In the genomic region with DNA sequence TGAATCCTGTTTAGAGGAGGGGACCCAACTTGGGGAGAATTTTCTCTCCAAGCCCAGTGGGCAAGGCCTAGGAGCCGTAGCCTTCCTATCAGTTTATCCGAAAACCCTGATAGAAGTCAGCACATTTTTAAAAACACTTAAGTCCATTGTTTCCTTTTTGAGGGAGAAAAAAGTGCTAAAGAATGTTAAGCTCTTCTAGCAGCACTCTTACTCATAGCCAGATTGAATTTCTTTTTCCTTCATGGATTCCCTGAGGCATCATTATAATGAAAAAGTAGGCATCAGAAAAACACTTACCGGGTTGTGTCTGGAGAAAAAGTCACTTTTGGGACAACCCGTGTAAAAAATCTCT, we compare ENCODE assay signal across 15 cellular contexts.
DNase-seq lines count a peak whose midpoint lies in the region; ATAC-seq and TF ChIP-seq lines count a peak whose summit lies in the region.
"Had no signal": no experiment of that assay in that cellular context is flagged by ENCODE, and none has a peak within 500 bp of the region (broad histone marks: within the 10 kb centered on the region; RNA-seq: fewer than 3 reads in every experiment).

No MANE protein-coding gene starts in this region.

- peak overlapping the region; percentile 46 for H3K4me3 ChIP-seq in adipocyte (ENCODE audit: low read length)
- no peak overlapping the region for H3K4me3 ChIP-seq in fibroblast of the aortic adventitia (ENCODE audit: low read depth, low read length)
- no peak overlapping the region for H3K4me3 ChIP-seq in sigmoid colon
- H3K4me3 ChIP-seq: esophagus muscularis mucosa, pancreas, transverse colon had no signal

- H3K4me1 ChIP-seq in adipocyte (ENCODE audit: control insufficient read depth, insufficient read depth, low read length) (peaks cover 42% of the 10 kb centered on the region), sigmoid colon (peaks cover 0 to 25% (median 15%) of the 10 kb centered on the region in 4 donors)
- H3K4me1 ChIP-seq: pancreas, transverse colon had no signal

- no peak for TF ChIP-seq CTCF in fibroblast of the aortic adventitia (IDR thresholded peaks at IDR 0.05; ENCODE audit: insufficient read depth, low read length)
- no peak for TF ChIP-seq CTCF in sigmoid colon (IDR thresholded peaks at IDR 0.05)

- H3K9ac ChIP-seq in adipocyte (ENCODE audit: low read length): peak overlapping the region; percentile 33

- no peak for TF ChIP-seq POLR2A in sigmoid colon (IDR thresholded peaks at IDR 0.05)

- H3K27ac ChIP-seq in sigmoid colon: peak overlapping the region in 2 of 4 donors; percentile 20 to 27
- H3K27ac ChIP-seq: pancreas, transverse colon had no signal

- H3K36me3 ChIP-seq in adipocyte (ENCODE audit: control insufficient read depth, insufficient read depth, low read length, severe bottlenecking) (no peaks in the 10 kb centered on the region), sigmoid colon (no peaks in the 10 kb centered on the region)
- H3K36me3 ChIP-seq: esophagus muscularis mucosa, pancreas, transverse colon had no signal

- H3K27me3 ChIP-seq in adipocyte (replicated peaks; ENCODE audit: control insufficient read depth, insufficient read depth, low read length) (no peaks in the 10 kb centered on the region), sigmoid colon (no peaks in the 10 kb centered on the region)
- H3K27me3 ChIP-seq: esophagus muscularis mucosa, pancreas, transverse colon had no signal

- H3K9me3 ChIP-seq in adipocyte (ENCODE audit: control insufficient read depth, low read length) (no peaks in the 10 kb centered on the region), sigmoid colon (no peaks in the 10 kb centered on the region)
- H3K9me3 ChIP-seq: esophagus muscularis mucosa, pancreas, transverse colon had no signal

- DNase-seq in Daoy (ENCODE audit: low read depth) (peak; percentile 35), adipocyte (ENCODE audit: low read depth) (peak; percentile 81), fibroblast of the aortic adventitia (ENCODE audit: low read depth) (peak; percentile 93), pulmonary artery endothelial cell (ENCODE audit: low read depth, low spot score) (peak; percentile 57), 8988T (no peak), sigmoid colon (no peak)
- DNase-seq in activated T-cell treated with anti-CD3 and anti-CD28 coated beads, Interleukin-2, amount 50 U/mL, for 48 hours: no peak
- DNase-seq: activated naive CD8-positive, alpha-beta T cell treated with anti-CD3 and anti-CD28 coated beads, Interleukin-2, amount 50 U/mL, for 24 hours; left colon; NCI-H1105; NK-92 treated with Interleukin-12 subunit alpha and Interleukin-12 subunit beta, amount 100 ng/mL, for 24 hours; pancreas; transverse colon had no signal

- WGBS in sigmoid colon, 2 donors: 77 to 89% methylated on average over 4 of the region's 4 CpGs

- intact Hi-C loops in sigmoid colon (cut with DNase I): no loop called here

- TF ChIP-seq EP300 in sigmoid colon (IDR thresholded peaks at IDR 0.05): no peak

- no peak for ATAC-seq in GM18498 (IDR thresholded peaks at IDR 0.05; ENCODE audit: unreplicated experiment)
- ATAC-seq: activated naive CD8-positive, alpha-beta T cell treated with anti-CD3 and anti-CD28 coated beads, Interleukin-2, amount 50 U/mL, for 24 hours; left colon; pancreas had no signal

Comparison
In these comparisons a context has a peak if more than half of its experiments do, and no peak if none do; other contexts are left out.
1. DNase-seq: peak in Daoy (single experiment), adipocyte (single experiment), fibroblast of the aortic adventitia (single experiment) and pulmonary artery endothelial cell (single experiment); none in 8988T (single experiment), sigmoid colon (single experiment) and activated T-cell treated with anti-CD3 and anti-CD28 coated beads, Interleukin-2, amount 50 U/mL, for 48 hours (0 of 2).